In genomic region chr18:40208951-40209350, GRCh38 we compare ENCODE assay signal across 24 cellular contexts.
DNase-seq lines count a peak whose midpoint lies in the region; ATAC-seq and TF ChIP-seq lines count a peak whose summit lies in the region.
"Had no signal": no experiment of that assay in that cellular context is flagged by ENCODE, and none has a peak within 500 bp of the region (broad histone marks: within the 10 kb centered on the region; RNA-seq: fewer than 3 reads in every experiment).

No MANE protein-coding gene starts in this region.

- H3K27me3 Mint-ChIP-seq in GM23338 (ENCODE audit: insufficient read depth, low read depth, poor library complexity) = no peaks in the 10 kb centered on the region
- no peaks in the 10 kb centered on the region for H3K27me3 Mint-ChIP-seq in stimulated activated naive CD8-positive, alpha-beta T cell treated with anti-CD3 and anti-CD28 coated beads, Interleukin-15, amount 100 ng/mL, for 72 hours
- H3K27me3 Mint-ChIP-seq: CD8-positive, alpha-beta memory T cell had no signal

- peaks cover 2% of the 10 kb centered on the region; the same call in 1 of the 3 replicates for H3K36me3 Mint-ChIP-seq in GM23338 (ENCODE audit: low read depth)
- H3K36me3 Mint-ChIP-seq: CD14-positive monocyte; CD8-positive, alpha-beta memory T cell had no signal

- H2AFZ ChIP-seq in GM23338 = no peak overlapping the region

- H3K9me2 ChIP-seq in GM23338 (ENCODE audit: insufficient read depth) = peaks cover 5% of the 10 kb centered on the region; the same call in 1 of the 2 replicates

- peaks cover 3% of the 10 kb centered on the region; the same call in 1 of the 3 replicates for H3K9me3 Mint-ChIP-seq in GM23338
- H3K9me3 Mint-ChIP-seq in stimulated activated naive CD8-positive, alpha-beta T cell treated with anti-CD3 and anti-CD28 coated beads, Interleukin-15, amount 100 ng/mL, for 72 hours = peaks cover 7 to 9% of the 10 kb centered on the region in 2 donors

- no peak overlapping the region for H3K4me3 Mint-ChIP-seq in GM23338
- H3K4me3 Mint-ChIP-seq in stimulated activated naive CD8-positive, alpha-beta T cell treated with anti-CD3 and anti-CD28 coated beads, Interleukin-15, amount 100 ng/mL, for 72 hours = no peak overlapping the region
- H3K4me3 Mint-ChIP-seq: CD14-positive monocyte; CD8-positive, alpha-beta memory T cell had no signal

- H3K27me3 ChIP-seq in GM23338 (ENCODE audit: insufficient read depth) (no peaks in the 10 kb centered on the region), lung (ENCODE audit: control insufficient read depth, insufficient read depth) (no peaks in the 10 kb centered on the region)
- H3K27me3 ChIP-seq: BE2C had no signal

- H3K27ac ChIP-seq in GM23338 (ENCODE audit: low read depth) = no peak overlapping the region
- H3K27ac ChIP-seq in lung (ENCODE audit: low read depth in 1 of 2, low read length in 1 of 2) = no peak overlapping the region
- H3K27ac ChIP-seq: 22Rv1, RWPE1 had no signal

- TF ChIP-seq CTCF in GM23338 (conservative IDR thresholded peaks at IDR 0.05; ENCODE audit: low read depth in 2 of 2) (no peak), lung (IDR thresholded peaks at IDR 0.05; ENCODE audit: control extremely low read depth, extremely low read depth) (no peak)

- H3K4me1 ChIP-seq in GM23338 (ENCODE audit: insufficient read depth) (peaks cover 25% of the 10 kb centered on the region), lung (ENCODE audit: control insufficient read depth in 2 of 2, insufficient read depth in 2 of 2, low read length in 2 of 2) (no peaks in the 10 kb centered on the region)
- H3K4me1 ChIP-seq: BE2C had no signal

- no peak overlapping the region for H3K4me3 ChIP-seq in GM23338
- no peak overlapping the region for H3K4me3 ChIP-seq in lung

- DNase-seq in NCI-H2107 treated with DMSO at 0.1 percent for 48 hours (lab: John Stamatoyannopoulos, UW; ENCODE audit: unreplicated experiment) = peak; percentile 9
- DNase-seq in NCI-H2107 (lab: John Stamatoyannopoulos, UW) = no peak
- no peak for DNase-seq in GM23338 (ENCODE audit: low spot score)
- DNase-seq in SKM-1 (lab: John Stamatoyannopoulos, UW; ENCODE audit: unreplicated experiment) = peak; percentile 29
- no peak for DNase-seq in lung (ENCODE audit: low spot score)
- DNase-seq in stimulated activated naive CD8-positive, alpha-beta T cell treated with anti-CD3 and anti-CD28 coated beads, Interleukin-15, amount 100 ng/mL, for 72 hours = no peak
- DNase-seq in NCI-H510A (lab: John Stamatoyannopoulos, UW) = no peak
- DNase-seq: BE2C; CD8-positive, alpha-beta memory T cell; DMS79 treated with DMSO at 0.1 percent for 48 hours; GF-D8; HCEC 1CT; IMR-90; KG1; MM.1S; NCI-H1105 treated with DMSO at 0.1 percent for 48 hours; NCI-H2081; NCI-H446; NCI-H526; SHP77 had no signal

- no peaks in the 10 kb centered on the region for H3F3A ChIP-seq in GM23338 (replicated peaks; ENCODE audit: low read depth)

- no peaks in the 10 kb centered on the region for H3K9me3 ChIP-seq in lung (ENCODE audit: control insufficient read depth in 2 of 2, insufficient read depth in 1 of 2, low read length in 1 of 2)
- H3K9me3 ChIP-seq: BE2C had no signal

- 56 to 70% methylated on average over 2 of the region's 2 CpGs for WGBS in lung, 2 donors

- 0 out of 2 replicates have a peak overlapping the region, but pooled peaks have one; percentile 25 for H3K4me2 ChIP-seq in GM23338

- no peaks in the 10 kb centered on the region for H3K79me2 ChIP-seq in GM23338 (replicated peaks; ENCODE audit: insufficient read depth)

- H3K4me1 Mint-ChIP-seq in GM23338 = peaks cover 30% of the 10 kb centered on the region; the same call in 2 of the 3 replicates
- H3K4me1 Mint-ChIP-seq in stimulated activated naive CD8-positive, alpha-beta T cell treated with anti-CD3 and anti-CD28 coated beads, Interleukin-15, amount 100 ng/mL, for 72 hours = no peaks in the 10 kb centered on the region
- H3K4me1 Mint-ChIP-seq: CD8-positive, alpha-beta memory T cell had no signal

- no peaks in the 10 kb centered on the region for H3K36me3 ChIP-seq in GM23338 (ENCODE audit: insufficient read depth)
- H3K36me3 ChIP-seq in lung (ENCODE audit: control insufficient read depth in 2 of 2, insufficient read depth in 2 of 2, low read length in 2 of 2) = no peaks in the 10 kb centered on the region
- H3K36me3 ChIP-seq: BE2C had no signal

- H4K20me1 ChIP-seq in GM23338 (replicated peaks; ENCODE audit: insufficient read depth) = no peaks in the 10 kb centered on the region

- ATAC-seq in GM23338 = no peak
- ATAC-seq in lung (ENCODE audit: insufficient read depth, low FRiP score) = peak; percentile 25
- no peak for ATAC-seq in stimulated activated naive CD8-positive, alpha-beta T cell treated with anti-CD3 and anti-CD28 coated beads, Interleukin-15, amount 100 ng/mL, for 72 hours
- ATAC-seq: Panc1 had no signal

- peak overlapping the region; percentile 39; the same call in 1 of the 2 replicates for H3K27ac Mint-ChIP-seq in GM23338
- H3K27ac Mint-ChIP-seq in stimulated activated naive CD8-positive, alpha-beta T cell treated with anti-CD3 and anti-CD28 coated beads, Interleukin-15, amount 100 ng/mL, for 72 hours = no peak overlapping the region
- H3K27ac Mint-ChIP-seq: CD14-positive monocyte; CD8-positive, alpha-beta memory T cell had no signal

TF ChIP-seq in GM23338, 12 proteins besides CTCF, POLR2A, EP300 and RAD21 (continues in another document):
- TF ChIP-seq ZNF331 (CRISPR knock-in tag; IDR thresholded peaks at IDR 0.05; ENCODE audit: low read depth) = no peak
- no peak for TF ChIP-seq POLR2AphosphoS5 (IDR thresholded peaks at IDR 0.05; ENCODE audit: low read depth)
- no peak for TF ChIP-seq EZH2phosphoT487 (IDR thresholded peaks at IDR 0.05; ENCODE audit: unreplicated experiment)
- TF ChIP-seq STAT1 (IDR thresholded peaks at IDR 0.05; ENCODE audit: unreplicated experiment) = no peak
- no peak for TF ChIP-seq CREB1 (CRISPR knock-in tag; IDR thresholded peaks at IDR 0.05; ENCODE audit: low read depth)
- TF ChIP-seq, protein P1, sequence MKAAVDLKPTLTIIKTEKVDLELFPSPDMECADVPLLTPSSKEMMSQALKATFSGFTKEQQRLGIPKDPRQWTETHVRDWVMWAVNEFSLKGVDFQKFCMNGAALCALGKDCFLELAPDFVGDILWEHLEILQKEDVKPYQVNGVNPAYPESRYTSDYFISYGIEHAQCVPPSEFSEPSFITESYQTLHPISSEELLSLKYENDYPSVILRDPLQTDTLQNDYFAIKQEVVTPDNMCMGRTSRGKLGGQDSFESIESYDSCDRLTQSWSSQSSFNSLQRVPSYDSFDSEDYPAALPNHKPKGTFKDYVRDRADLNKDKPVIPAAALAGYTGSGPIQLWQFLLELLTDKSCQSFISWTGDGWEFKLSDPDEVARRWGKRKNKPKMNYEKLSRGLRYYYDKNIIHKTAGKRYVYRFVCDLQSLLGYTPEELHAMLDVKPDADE (IDR thresholded peaks at IDR 0.05) = no peak
- TF ChIP-seq JUNB (IDR thresholded peaks at IDR 0.05; ENCODE audit: unreplicated experiment) = no peak
- no peak for TF ChIP-seq REST (IDR thresholded peaks at IDR 0.05; ENCODE audit: unreplicated experiment)
- no peak for TF ChIP-seq EZH2 (IDR thresholded peaks at IDR 0.05; ENCODE audit: low read depth, unreplicated experiment)

Comparison
In these comparisons a context has a peak if more than half of its experiments do, and no peak if none do; other contexts are left out.
1. DNase-seq: peak in NCI-H2107 treated with DMSO at 0.1 percent for 48 hours (single experiment) and SKM-1 (single experiment); none in NCI-H2107 (single experiment), GM23338 (single experiment), lung (single experiment), stimulated activated naive CD8-positive, alpha-beta T cell treated with anti-CD3 and anti-CD28 coated beads, Interleukin-15, amount 100 ng/mL, for 72 hours (0 of 2) and NCI-H510A (single experiment).